19 cellular contexts compared by ENCODE assay signal in the genomic region with DNA sequence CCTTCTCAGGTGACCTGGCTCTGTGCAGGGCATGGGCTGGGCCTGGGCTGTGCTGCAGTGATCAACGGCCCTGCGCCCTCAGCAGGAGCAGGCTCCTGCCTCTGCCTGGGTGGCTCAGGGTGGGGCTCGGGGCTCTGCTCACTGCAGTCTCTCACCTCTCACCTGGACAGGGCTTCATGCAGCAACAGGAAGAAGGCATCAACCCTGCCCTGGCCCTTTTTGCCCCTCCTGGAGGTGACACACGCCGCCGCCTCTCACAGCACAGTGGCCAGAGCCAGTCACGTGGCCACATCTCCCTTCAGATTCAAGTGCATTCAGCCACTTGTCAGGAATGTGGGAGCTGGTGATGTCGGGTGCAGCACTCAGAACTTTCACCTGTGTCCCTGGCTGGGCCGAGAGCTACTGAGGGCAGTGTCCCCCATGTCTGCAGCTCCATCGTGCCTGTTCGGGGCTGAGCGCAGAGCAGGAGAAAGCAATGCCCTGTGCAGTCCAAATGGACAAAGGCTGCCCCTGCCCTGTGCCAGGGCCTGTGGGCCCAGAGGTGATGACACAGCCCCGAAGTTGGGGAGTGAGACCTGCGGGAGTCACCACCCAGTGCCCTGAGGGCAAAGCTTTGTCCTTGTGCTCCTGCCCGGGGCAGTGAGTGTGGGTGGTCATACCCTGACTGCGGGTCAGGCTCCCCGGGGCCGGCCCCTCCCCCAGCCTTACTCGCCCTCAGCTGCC.
DNase-seq lines count a peak whose midpoint lies in the region; ATAC-seq, FAIRE-seq and TF ChIP-seq lines count a peak whose summit lies in the region.
"Had no signal": no experiment of that assay in that cellular context is flagged by ENCODE, and none has a peak within 500 bp of the region (broad histone marks: within the 10 kb centered on the region; RNA-seq: fewer than 3 reads in every experiment).

No MANE protein-coding gene starts in this region.

- no peaks in the 10 kb centered on the region for H3K79me2 ChIP-seq in K562 (ENCODE audit: control insufficient read depth, insufficient read depth, low read length)

- no peak for TF ChIP-seq EP300 in K562 (IDR thresholded peaks at IDR 0.05; ENCODE audit: low read length)

- H3K4me3 ChIP-seq in K562, result no peak overlapping the region
- H3K4me3 ChIP-seq in left lung, result no peak overlapping the region
- H3K4me3 ChIP-seq in testis, result no peak overlapping the region
- H3K4me3 ChIP-seq: gastroesophageal sphincter had no signal

- H3K27ac ChIP-seq in K562 (ENCODE audit: extremely low read depth, low read depth, low read length), result no peak overlapping the region
- no peak overlapping the region for H3K27ac ChIP-seq in left lung
- no peak overlapping the region for H3K27ac ChIP-seq in testis
- H3K27ac ChIP-seq: gastroesophageal sphincter, RWPE1 had no signal

- no peaks in the 10 kb centered on the region for H3K9me1 ChIP-seq in K562 (ENCODE audit: control insufficient read depth, insufficient read depth, low read length)

- H3K27me3 ChIP-seq in K562 (ENCODE audit: control insufficient read depth in 2 of 2, insufficient read depth in 2 of 2, low read length in 2 of 2) (no peaks in the 10 kb centered on the region; a peak in 1 of 5 replicates), left lung (peaks cover 0 to 10% of the 10 kb centered on the region in 2 donors), testis (no peaks in the 10 kb centered on the region)

- no peak overlapping the region for H3K9ac ChIP-seq in K562 (ENCODE audit: insufficient read depth in 1 of 2, low read depth in 2 of 2, low read length in 2 of 2)

- in situ Hi-C loops in K562 (cut with MboI) (loop anchor here (5.0 kb wide), 1 partner anchor 1107 kb away; no protein-coding TSS in a partner anchor), KBM-7 (cut with MboI; ENCODE audit: low pct_unique_long_range_greater_than_20kb, low sequenced_read_pairs) (no loop called here)

- H3K4me1 ChIP-seq in K562 (replicated peaks in 1 of 2; ENCODE audit: control insufficient read depth in 2 of 2, insufficient read depth in 2 of 2, low read length in 2 of 2) (no peaks in the 10 kb centered on the region), left lung (no peaks in the 10 kb centered on the region), testis (no peaks in the 10 kb centered on the region)
- H3K4me1 ChIP-seq: gastroesophageal sphincter had no signal

- no peak for ATAC-seq in K562
- ATAC-seq in left lung, result peak; percentile 93
- no peak for ATAC-seq in HG02798 (IDR thresholded peaks at IDR 0.05; ENCODE audit: poor library complexity, unreplicated experiment)
- ATAC-seq: gastroesophageal sphincter, left lobe of liver had no signal

- no TSS peak for BruUV-seq in K562 (replicated peaks; lab: Mats Ljungman, UMichigan)

- intact Hi-C loops in K562 (cut with micrococcal nuclease) (no loop called here), left lung (cut with DNase I) (no loop called here), testis (cut with DNase I; ENCODE audit: low total_unique reads) (no loop called here)

- TF ChIP-seq RAD21 in K562 (CRISPR knock-in tag; conservative IDR thresholded peaks at IDR 0.05 in 1 of 2, IDR thresholded peaks at IDR 0.05 in 1 of 2), result no peak

- TF ChIP-seq POLR2A in K562 (conservative IDR thresholded peaks at IDR 0.05) (no peak), testis (IDR thresholded peaks at IDR 0.05) (no peak)

- no peaks in the 10 kb centered on the region for H3K36me3 ChIP-seq in K562 (ENCODE audit: control insufficient read depth, insufficient read depth, low read length)
- H3K36me3 ChIP-seq in left lung, result no peaks in the 10 kb centered on the region
- H3K36me3 ChIP-seq in testis (ENCODE audit: low read depth, missing control alignments), result no peaks in the 10 kb centered on the region
- H3K36me3 ChIP-seq: gastroesophageal sphincter had no signal

- no peak overlapping the region for H2AFZ ChIP-seq in K562 (ENCODE audit: low read depth, low read length)

- WGBS in K562 (ENCODE audit: insufficient coverage, low coverage, missing lambda C conversion rate), result 2% methylated on average over 18 of the region's 19 CpGs
- 78 to 83% methylated on average over 11 to 19 of the region's 19 CpGs for WGBS in testis, 2 donors

- H4K20me1 ChIP-seq in K562 (replicated peaks; ENCODE audit: control insufficient read depth, insufficient read depth, low read length), result 0 out of 2 replicates have a peak, but pooled peaks cover 2% of the 10 kb centered on the region

- DNase-seq in HT-29 (ENCODE audit: low spot score) (peak; percentile 94), K562 (ENCODE audit: extremely low read depth in 1 of 4, low spot score in 3 of 4) (no peak), left lung (peak; percentile 68 to 84), testis (peak; percentile 4), NCI-H446 treated with DMSO at 0.1 percent for 48 hours (lab: John Stamatoyannopoulos, UW) (no peak), KBM-7 (no peak)
- DNase-seq: activated CD4-positive, alpha-beta T cell treated with anti-CD3 and anti-CD28 coated beads for 4 hours; activated naive CD4-positive, alpha-beta T cell; amygdala; COR-L47; MM.1S; NCI-H146; stimulated activated CD4-positive, alpha-beta T cell treated with anti-CD3 and anti-CD28 coated beads, Interleukin-12 subunit alpha, Interleukin-12 subunit beta, amount 100 ng/mL, for 4 hours; stimulated activated CD8-positive, alpha-beta memory T cell treated with anti-CD3 and anti-CD28 coated beads, Interleukin-4, amount 100 ng/mL, for 48 hours had no signal

- H3K9me3 ChIP-seq in K562 (replicated peaks; ENCODE audit: control insufficient read depth, insufficient read depth, low read depth, low read length) (no peaks in the 10 kb centered on the region; the same call in 1 of the 2 replicates), left lung (no peaks in the 10 kb centered on the region), testis (no peaks in the 10 kb centered on the region)
- H3K9me3 ChIP-seq: gastroesophageal sphincter had no signal

- CTCF ChIA-PET in K562 (lab: Yijun Ruan, JAX; ENCODE audit: low intra/inter-chr PET ratio), result no interaction called here

- POLR2A ChIA-PET in K562 (lab: Yijun Ruan, JAX), result interaction anchor here (0.6 kb wide), 1 partner anchor 11 kb away, joined by 4 read pairs; no protein-coding TSS in a partner anchor

- TF ChIP-seq CTCF in K562 (IDR thresholded peaks at IDR 0.05 in 2 of 3, conservative IDR thresholded peaks at IDR 0.05 in 1 of 3; ENCODE audit: insufficient read depth in 2 of 3, low read depth in 1 of 3, low read length in 3 of 3) (no peak), left lung (IDR thresholded peaks at IDR 0.05) (no peak), testis (IDR thresholded peaks at IDR 0.05) (no peak)

- H3K4me2 ChIP-seq in K562 (ENCODE audit: insufficient read depth, low read length), result no peak overlapping the region

- FAIRE-seq in K562 (lab: Jason Lieb, UNC), result no peak
- FAIRE-seq: GM18507 had no signal

TF ChIP-seq in K562, 482 proteins besides CTCF, POLR2A, EP300 and RAD21:
- TF ChIP-seq SMAD3 (CRISPR knock-in tag; conservative IDR thresholded peaks at IDR 0.05), result no peak
- TF ChIP-seq, protein P1, sequence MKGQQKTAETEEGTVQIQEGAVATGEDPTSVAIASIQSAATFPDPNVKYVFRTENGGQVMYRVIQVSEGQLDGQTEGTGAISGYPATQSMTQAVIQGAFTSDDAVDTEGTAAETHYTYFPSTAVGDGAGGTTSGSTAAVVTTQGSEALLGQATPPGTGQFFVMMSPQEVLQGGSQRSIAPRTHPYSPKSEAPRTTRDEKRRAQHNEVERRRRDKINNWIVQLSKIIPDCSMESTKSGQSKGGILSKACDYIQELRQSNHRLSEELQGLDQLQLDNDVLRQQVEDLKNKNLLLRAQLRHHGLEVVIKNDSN (CRISPR knock-in tag; IDR thresholded peaks at IDR 0.05), result peak; percentile 11; the same call in 1 of the 2 replicates
- TF ChIP-seq, protein P2, sequence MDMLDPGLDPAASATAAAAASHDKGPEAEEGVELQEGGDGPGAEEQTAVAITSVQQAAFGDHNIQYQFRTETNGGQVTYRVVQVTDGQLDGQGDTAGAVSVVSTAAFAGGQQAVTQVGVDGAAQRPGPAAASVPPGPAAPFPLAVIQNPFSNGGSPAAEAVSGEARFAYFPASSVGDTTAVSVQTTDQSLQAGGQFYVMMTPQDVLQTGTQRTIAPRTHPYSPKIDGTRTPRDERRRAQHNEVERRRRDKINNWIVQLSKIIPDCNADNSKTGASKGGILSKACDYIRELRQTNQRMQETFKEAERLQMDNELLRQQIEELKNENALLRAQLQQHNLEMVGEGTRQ (CRISPR knock-in tag; IDR thresholded peaks at IDR 0.05), result peak; percentile 46

Comparison
In these comparisons a context has a peak if more than half of its experiments do, and no peak if none do; other contexts are left out.
1. DNase-seq: peak in HT-29 (single experiment), left lung (2 of 2) and testis (single experiment); none in K562 (0 of 4), NCI-H446 treated with DMSO at 0.1 percent for 48 hours (single experiment) and KBM-7 (single experiment).